8 cellular contexts compared by ENCODE assay signal in genomic region chr7:29588900-29589696, GRCh38. TPM values are rescaled to one million over a fixed set of nuclear protein-coding genes. Genes with fewer than 3 reads are reported as not detected.
DNase-seq lines count a peak whose midpoint lies in the region; ATAC-seq, FAIRE-seq and TF ChIP-seq lines count a peak whose summit lies in the region.

No MANE protein-coding gene starts in this region.

- no peak overlapping the region for H2BK20ac ChIP-seq in H1 (ENCODE audit: low read length)

- no peak overlapping the region for H2BK12ac ChIP-seq in H1 (ENCODE audit: low read depth, low read length)

- no peak overlapping the region for H4K91ac ChIP-seq in H1 (replicated peaks; ENCODE audit: insufficient read length, low read length)

- intact Hi-C loops in naive thymus-derived CD4-positive, alpha-beta T cell (cut with micrococcal nuclease), result no loop called here

- DNase-seq in NCI-H1417 (lab: John Stamatoyannopoulos, UW) (peak; percentile 11 to 55 (median 23)), NCI-H1417 treated with DMSO at 0.1 percent for 48 hours (lab: John Stamatoyannopoulos, UW) (no peak), RPMI7951 (ENCODE audit: low read depth) (peak; percentile 48), H1 (ENCODE audit: low read depth in 1 of 2, low spot score in 2 of 2) (peak in 1 of 2 experiments; percentile 71), NK-92 (lab: John Stamatoyannopoulos, UW; ENCODE audit: unreplicated experiment) (no peak)
- peak in 4 of 9 donors; percentile 6 to 23 (median 17) for DNase-seq in naive thymus-derived CD4-positive, alpha-beta T cell

- no peak overlapping the region for H4K5ac ChIP-seq in H1 (ENCODE audit: insufficient read length, low read depth, low read length)

- no peak overlapping the region for H2BK15ac ChIP-seq in H1 (ENCODE audit: low read length)

- peak; percentile 98 for FAIRE-seq in H1 (lab: Jason Lieb, UNC)

- no peak overlapping the region for H3K4ac ChIP-seq in H1 (replicated peaks; ENCODE audit: insufficient read length, low read depth, low read length)

- TF ChIP-seq RAD21 in H1 (IDR thresholded peaks at IDR 0.05 in 1 of 2, conservative IDR thresholded peaks at IDR 0.05 in 1 of 2; ENCODE audit: low read depth in 2 of 2, low read length in 2 of 2), result peak; percentile 60 to 73

- no peak overlapping the region for H3K23ac ChIP-seq in H1 (ENCODE audit: insufficient read length)

- no peak overlapping the region for H3K56ac ChIP-seq in H1 (replicated peaks; ENCODE audit: insufficient read length, low read depth, low read length)

- no peaks in the 10 kb centered on the region for H4K20me1 ChIP-seq in H1 (replicated peaks in 1 of 2; ENCODE audit: control insufficient read depth in 1 of 2, insufficient read depth in 2 of 2, low read length in 2 of 2)

- no peak overlapping the region for H3K9ac ChIP-seq in H1 (replicated peaks in 1 of 4; ENCODE audit: extremely low read depth in 1 of 4, low read depth in 3 of 4, low read length in 3 of 4)

- H3K36me3 Mint-ChIP-seq in naive thymus-derived CD4-positive, alpha-beta T cell, result no peaks in the 10 kb centered on the region

- no peak overlapping the region for H3K4me3 ChIP-seq in H1 (ENCODE audit: extremely low read depth in 1 of 4, insufficient read depth in 2 of 4, low read depth in 3 of 4, low read length in 4 of 4)
- H3K4me3 ChIP-seq in naive thymus-derived CD4-positive, alpha-beta T cell (ENCODE audit: low read length), result no peak overlapping the region

- no peak overlapping the region for H3K27ac ChIP-seq in H1 (ENCODE audit: low read depth, low read length)
- no peak overlapping the region for H3K27ac ChIP-seq in naive thymus-derived CD4-positive, alpha-beta T cell (ENCODE audit: low read depth, low read length)

- no peak overlapping the region for H2AK5ac ChIP-seq in H1 (ENCODE audit: low read depth, low read length)

- H3K36me3 ChIP-seq in H1 (ENCODE audit: control insufficient read depth in 2 of 4, insufficient read depth in 4 of 4, low read length in 3 of 4), result no peaks in the 10 kb centered on the region
- H3K36me3 ChIP-seq in naive thymus-derived CD4-positive, alpha-beta T cell (ENCODE audit: control insufficient read depth in 2 of 3, insufficient read depth in 3 of 3, low read length in 3 of 3), result no peaks in the 10 kb centered on the region

- no peak overlapping the region for H3K4me2 ChIP-seq in H1 (ENCODE audit: insufficient read depth in 1 of 2, low read depth in 2 of 2, low read length in 2 of 2)

- H2BK120ac ChIP-seq in H1 (replicated peaks; ENCODE audit: low read depth, low read length), result no peak overlapping the region

- TF ChIP-seq EP300 in H1 (IDR thresholded peaks at IDR 0.05; ENCODE audit: borderline replicate concordance in 1 of 2, low read depth in 2 of 2, low read length in 2 of 2), result no peak

- H3K27me3 Mint-ChIP-seq in naive thymus-derived CD4-positive, alpha-beta T cell, result peaks cover 0 to 13% (median 11%) of the 10 kb centered on the region in 5 donors

- no peak overlapping the region for H2BK5ac ChIP-seq in H1 (ENCODE audit: low read depth, low read length)

- TF ChIP-seq CTCF in H1 (IDR thresholded peaks at IDR 0.05; ENCODE audit: control extremely low read depth in 1 of 3, insufficient read depth in 1 of 3, low read depth in 1 of 3, low read length in 3 of 3), result peak; percentile 65 to 91 (median 73)

- H3K79me2 ChIP-seq in H1 (ENCODE audit: control insufficient read depth in 1 of 2, insufficient read depth in 2 of 2, low read length in 2 of 2), result no peaks in the 10 kb centered on the region

- H3K9me3 Mint-ChIP-seq in naive thymus-derived CD4-positive, alpha-beta T cell, result peaks cover 0 to 4% (median 0%) of the 10 kb centered on the region in 11 donors

- H2AFZ ChIP-seq in H1 (ENCODE audit: low read length), result peak overlapping the region; percentile 79; the same call in 1 of the 2 replicates

- no peaks in the 10 kb centered on the region for H3K4me1 ChIP-seq in H1 (replicated peaks in 1 of 4; ENCODE audit: control insufficient read depth in 3 of 4, insufficient read depth in 4 of 4, low read length in 3 of 4)
- no peaks in the 10 kb centered on the region for H3K4me1 ChIP-seq in naive thymus-derived CD4-positive, alpha-beta T cell (ENCODE audit: control insufficient read depth in 2 of 2, insufficient read depth in 2 of 2, low read length in 2 of 2)

- H3K27ac Mint-ChIP-seq in naive thymus-derived CD4-positive, alpha-beta T cell, result no peak overlapping the region

- no peak overlapping the region for H3K18ac ChIP-seq in H1 (ENCODE audit: extremely low read depth, low read length)

- peak overlapping the region in 7 of 10 donors; percentile 5 to 68 (median 43) for H3K4me3 Mint-ChIP-seq in naive thymus-derived CD4-positive, alpha-beta T cell

- peaks cover 0 to 9% (median 3%) of the 10 kb centered on the region in 7 donors for H3K4me1 Mint-ChIP-seq in naive thymus-derived CD4-positive, alpha-beta T cell

- ATAC-seq in GM19372 (IDR thresholded peaks at IDR 0.05; ENCODE audit: low read depth, unreplicated experiment), result peak; percentile 87
- ATAC-seq in HG03378 (IDR thresholded peaks at IDR 0.05; ENCODE audit: unreplicated experiment), result peak; percentile 63
- peak; percentile 75 for ATAC-seq in naive thymus-derived CD4-positive, alpha-beta T cell

- no peak overlapping the region for H3K14ac ChIP-seq in H1 (ENCODE audit: insufficient read length)

- H4K8ac ChIP-seq in H1 (ENCODE audit: extremely low read depth, insufficient read depth, low read length), result no peak overlapping the region

- CTCF ChIA-PET in H1 (lab: Charles Lee; ENCODE audit: partially characterized antibody), result interaction anchor here (0.6 to 3.2 kb wide), 16 partner anchors 10 to 924 kb away, joined by 3 to 19 read pairs (median 3); no protein-coding TSS in a partner anchor
- CTCF ChIA-PET in naive thymus-derived CD4-positive, alpha-beta T cell (lab: Charles Lee), result no interaction called here

- POLR2A ChIA-PET in H1 (lab: Charles Lee; ENCODE audit: partially characterized antibody), result no interaction called here
- POLR2A ChIA-PET in naive thymus-derived CD4-positive, alpha-beta T cell (lab: Charles Lee), result no interaction called here

- H3K79me1 ChIP-seq in H1 (ENCODE audit: low read depth, low read length), result no peaks in the 10 kb centered on the region

- no peaks in the 10 kb centered on the region for H3K9me3 ChIP-seq in H1 (ENCODE audit: insufficient read depth in 2 of 2, low read depth in 1 of 2, low read length in 1 of 2)
- H3K9me3 ChIP-seq in naive thymus-derived CD4-positive, alpha-beta T cell (ENCODE audit: control insufficient read depth in 2 of 3, low read length in 3 of 3), result no peaks in the 10 kb centered on the region

- no peaks in the 10 kb centered on the region for H3K23me2 ChIP-seq in H1 (ENCODE audit: low read depth, low read length)

- WGBS in H1 (ENCODE audit: extremely low coverage in 1 of 2, insufficient coverage in 1 of 2, insufficient read length in 1 of 2, insufficient replicate concordance in 2 of 2, low coverage in 1 of 2, low lambda C conversion rate in 2 of 2, missing lambda C conversion rate in 1 of 2), 2 experiments, result 77% methylated on average over 8 of the region's 8 CpGs; no CpG with 5 or more reads in 1 of the 2 experiments

- no peaks in the 10 kb centered on the region for H3K27me3 ChIP-seq in H1 (replicated peaks in 1 of 4; ENCODE audit: control insufficient read depth in 3 of 4, extremely low read depth in 1 of 4, insufficient read depth in 3 of 4, low read length in 3 of 4)
- no peaks in the 10 kb centered on the region for H3K27me3 ChIP-seq in naive thymus-derived CD4-positive, alpha-beta T cell (ENCODE audit: control insufficient read depth in 2 of 2, insufficient read depth in 2 of 2, low read length in 2 of 2)

- TF ChIP-seq POLR2A in H1 (IDR thresholded peaks at IDR 0.05; ENCODE audit: control extremely low read depth in 1 of 2, low read depth in 2 of 2, low read length in 2 of 2), result no peak

TF ChIP-seq in H1, 55 proteins besides CTCF, POLR2A, EP300 and RAD21:
- TF ChIP-seq CHD1 (IDR thresholded peaks at IDR 0.05; ENCODE audit: low read depth, low read length) (no peak), SIN3A (conservative IDR thresholded peaks at IDR 0.05 in 1 of 2, IDR thresholded peaks at IDR 0.05 in 1 of 2; ENCODE audit: low read depth in 1 of 2, low read length in 2 of 2) (no peak), CREB1 (IDR thresholded peaks at IDR 0.05) (no peak)

RNA-seq across cellular contexts. Expression of gene PRR15, which starts 25.5 kb away (rescaled TPM):
- total RNA-seq in RPMI7951 (2014; rRNA removed; shearing (Covaris generic)), result 0.10 TPM in 1 of 2 replicates, not detected in the other
- total RNA-seq in H1 (2021; fragmentation: NEBNext Ultra II Directional; extraction: Animal tissue kit (Norgen Biotek cat#: 25700)), result 7.9 and 10.1 TPM in 2 replicates
- polyA plus RNA-seq in H1 (2011; rRNA removed), result 4.9 and 8.4 TPM in 2 replicates
- polyA plus RNA-seq in H1 (2011; cell fraction: cytosol; rRNA removed), result 7.1 TPM
- polyA plus RNA-seq in H1 (2011; cell fraction: nucleus; rRNA removed), result 5.7 TPM
- polyA plus RNA-seq in H1 (2012, experiment 1 of 2), result 4.4 to 6.0 TPM (median 5.6 TPM) in 4 replicates
- polyA plus RNA-seq in H1 (2012, experiment 2 of 2), result 8.9 TPM
- polyA plus RNA-seq in H1 (2013, experiment 1 of 2), result 7.3 TPM
- polyA plus RNA-seq in H1 (2013, experiment 2 of 2), result 7.7 TPM
- polyA minus RNA-seq in H1 (2011; rRNA and poly(A)+ RNA removed), result 1.9 and 2.2 TPM in 2 replicates
- polyA minus RNA-seq in H1 (2011; cell fraction: cytosol; rRNA and poly(A)+ RNA removed), result 4.4 TPM
- 4.6 TPM for polyA minus RNA-seq in H1 (2011; cell fraction: nucleus; rRNA and poly(A)+ RNA removed)
- total RNA-seq in naive thymus-derived CD4-positive, alpha-beta T cell, result not detected
- polyA plus RNA-seq in naive thymus-derived CD4-positive, alpha-beta T cell, result not detected

Comparison
In these comparisons a context has a peak if more than half of its experiments do, and no peak if none do; other contexts are left out.
1. DNase-seq: peak in NCI-H1417 (3 of 3) and RPMI7951 (single experiment); none in NCI-H1417 treated with DMSO at 0.1 percent for 48 hours (single experiment) and NK-92 (single experiment).
2. Peak in every context shown above with its lines, with median percentiles within 50 percentile points of each other: ATAC-seq.